ENCODE assay signal across 1 cellular context in genomic region chr9:133780962-133781827, GRCh38.
TF ChIP-seq lines count a peak whose summit lies in the region.

No MANE protein-coding gene starts in this region.

TF ChIP-seq in GM12878, 131 proteins besides CTCF, POLR2A, EP300 and RAD21 (continues in another document):
- TF ChIP-seq ATF3 (IDR thresholded peaks at IDR 0.05; ENCODE audit: borderline replicate concordance, extremely low read depth, low read depth, low read length) (no peak), STAT1 (conservative IDR thresholded peaks at IDR 0.05) (no peak), ETV6 (conservative IDR thresholded peaks at IDR 0.05 in 1 of 2, IDR thresholded peaks at IDR 0.05 in 1 of 2; ENCODE audit: borderline replicate concordance in 1 of 2, low read depth in 1 of 2) (no peak), PRDM15 (CRISPR knock-in tag; IDR thresholded peaks at IDR 0.05) (no peak), USF1 (IDR thresholded peaks at IDR 0.05; ENCODE audit: borderline replicate concordance, extremely low read length, insufficient read depth, low read depth, low read length) (peak; percentile 22), ESRRA (IDR thresholded peaks at IDR 0.05; ENCODE audit: low read length) (no peak), HSF1 (IDR thresholded peaks at IDR 0.05; ENCODE audit: low read depth, low read length) (no peak), ZNF592 (IDR thresholded peaks at IDR 0.05) (no peak), POU2F2 (IDR thresholded peaks at IDR 0.05; ENCODE audit: borderline replicate concordance, low read depth, low read length) (0 out of 3 replicates have a peak, but pooled peaks have one; percentile 21), ELK1 (IDR thresholded peaks at IDR 0.05; ENCODE audit: low read depth, low read length) (no peak), BHLHE40 (IDR thresholded peaks at IDR 0.05; ENCODE audit: borderline replicate concordance in 1 of 2, low read depth in 2 of 2, low read length in 1 of 2) (peak in 1 of 2 experiments; percentile 24; a peak in 1 of 4 replicates), ATF2 (IDR thresholded peaks at IDR 0.05; ENCODE audit: low read length) (no peak), ASH2L (IDR thresholded peaks at IDR 0.05; ENCODE audit: borderline replicate concordance, low read depth) (no peak), CUX1 (IDR thresholded peaks at IDR 0.05; ENCODE audit: insufficient replicate concordance, low read depth, low read length) (no peak), WRNIP1 (IDR thresholded peaks at IDR 0.05; ENCODE audit: borderline replicate concordance, low read depth, low read length) (no peak), SREBF1 (IDR thresholded peaks at IDR 0.05; ENCODE audit: low read length) (no peak), RELA (IDR thresholded peaks at IDR 0.05; ENCODE audit: borderline replicate concordance, partially characterized antibody) (no peak), ZSCAN29 (IDR thresholded peaks at IDR 0.05) (no peak), E4F1 (IDR thresholded peaks at IDR 0.05; ENCODE audit: borderline replicate concordance, partially characterized antibody) (no peak), MLLT1 (IDR thresholded peaks at IDR 0.05) (peak; percentile 44; the same call in 1 of the 2 replicates), MAX (IDR thresholded peaks at IDR 0.05; ENCODE audit: low read depth, low read length) (no peak), CREB1 (IDR thresholded peaks at IDR 0.05; ENCODE audit: low read depth) (no peak)
